Comparison of ENCODE assay signal across 3 cellular contexts in genomic region chr2:207787800-207788199, GRCh38.
TF ChIP-seq lines count a peak whose summit lies in the region.

No MANE protein-coding gene starts in this region.

TF ChIP-seq in HepG2, 621 proteins besides CTCF, POLR2A, EP300 and RAD21:
- TF ChIP-seq KDM5B (CRISPR knock-in tag; IDR thresholded peaks at IDR 0.05; ENCODE audit: borderline replicate concordance) (no peak), ZNF446 (CRISPR knock-in tag; IDR thresholded peaks at IDR 0.05) (no peak), YEATS4 (CRISPR knock-in tag; IDR thresholded peaks at IDR 0.05; ENCODE audit: borderline replicate concordance) (no peak)
- TF ChIP-seq, protein P1, sequence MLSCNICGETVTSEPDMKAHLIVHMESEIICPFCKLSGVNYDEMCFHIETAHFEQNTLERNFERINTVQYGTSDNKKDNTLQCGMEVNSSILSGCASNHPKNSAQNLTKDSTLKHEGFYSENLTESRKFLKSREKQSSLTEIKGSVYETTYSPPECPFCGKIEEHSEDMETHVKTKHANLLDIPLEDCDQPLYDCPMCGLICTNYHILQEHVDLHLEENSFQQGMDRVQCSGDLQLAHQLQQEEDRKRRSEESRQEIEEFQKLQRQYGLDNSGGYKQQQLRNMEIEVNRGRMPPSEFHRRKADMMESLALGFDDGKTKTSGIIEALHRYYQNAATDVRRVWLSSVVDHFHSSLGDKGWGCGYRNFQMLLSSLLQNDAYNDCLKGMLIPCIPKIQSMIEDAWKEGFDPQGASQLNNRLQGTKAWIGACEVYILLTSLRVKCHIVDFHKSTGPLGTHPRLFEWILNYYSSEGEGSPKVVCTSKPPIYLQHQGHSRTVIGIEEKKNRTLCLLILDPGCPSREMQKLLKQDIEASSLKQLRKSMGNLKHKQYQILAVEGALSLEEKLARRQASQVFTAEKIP (CRISPR knock-in tag; IDR thresholded peaks at IDR 0.05; ENCODE audit: borderline replicate concordance), result no peak
- TF ChIP-seq, protein P2, sequence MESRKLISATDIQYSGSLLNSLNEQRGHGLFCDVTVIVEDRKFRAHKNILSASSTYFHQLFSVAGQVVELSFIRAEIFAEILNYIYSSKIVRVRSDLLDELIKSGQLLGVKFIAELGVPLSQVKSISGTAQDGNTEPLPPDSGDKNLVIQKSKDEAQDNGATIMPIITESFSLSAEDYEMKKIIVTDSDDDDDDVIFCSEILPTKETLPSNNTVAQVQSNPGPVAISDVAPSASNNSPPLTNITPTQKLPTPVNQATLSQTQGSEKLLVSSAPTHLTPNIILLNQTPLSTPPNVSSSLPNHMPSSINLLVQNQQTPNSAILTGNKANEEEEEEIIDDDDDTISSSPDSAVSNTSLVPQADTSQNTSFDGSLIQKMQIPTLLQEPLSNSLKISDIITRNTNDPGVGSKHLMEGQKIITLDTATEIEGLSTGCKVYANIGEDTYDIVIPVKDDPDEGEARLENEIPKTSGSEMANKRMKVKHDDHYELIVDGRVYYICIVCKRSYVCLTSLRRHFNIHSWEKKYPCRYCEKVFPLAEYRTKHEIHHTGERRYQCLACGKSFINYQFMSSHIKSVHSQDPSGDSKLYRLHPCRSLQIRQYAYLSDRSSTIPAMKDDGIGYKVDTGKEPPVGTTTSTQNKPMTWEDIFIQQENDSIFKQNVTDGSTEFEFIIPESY (CRISPR knock-in tag; IDR thresholded peaks at IDR 0.05), result no peak

TF ChIP-seq in WTC11, 78 proteins besides CTCF, POLR2A, EP300 and RAD21:
- no peak for TF ChIP-seq ESRRA (CRISPR knock-in tag; IDR thresholded peaks at IDR 0.05; ENCODE audit: borderline replicate concordance)
- no peak for TF ChIP-seq ZNF317 (CRISPR knock-in tag; IDR thresholded peaks at IDR 0.05; ENCODE audit: borderline replicate concordance, low read depth)
- no peak for TF ChIP-seq MLX (CRISPR knock-in tag; IDR thresholded peaks at IDR 0.05)
- no peak for TF ChIP-seq EMX1 (CRISPR knock-in tag; IDR thresholded peaks at IDR 0.05)
- TF ChIP-seq IRF2 (CRISPR knock-in tag; IDR thresholded peaks at IDR 0.05; ENCODE audit: borderline replicate concordance, low read depth), result no peak
- TF ChIP-seq ZNF263 (CRISPR knock-in tag; IDR thresholded peaks at IDR 0.05; ENCODE audit: low read depth), result no peak
- TF ChIP-seq SMAD3 (CRISPR knock-in tag; IDR thresholded peaks at IDR 0.05; ENCODE audit: borderline replicate concordance), result no peak
- no peak for TF ChIP-seq IRF1 (CRISPR knock-in tag; IDR thresholded peaks at IDR 0.05)
- TF ChIP-seq ERG (CRISPR knock-in tag; IDR thresholded peaks at IDR 0.05), result no peak
- no peak for TF ChIP-seq SP1 (CRISPR knock-in tag; conservative IDR thresholded peaks at IDR 0.05)
- TF ChIP-seq ELF4 (CRISPR knock-in tag; IDR thresholded peaks at IDR 0.05; ENCODE audit: low read depth), result no peak
- no peak for TF ChIP-seq ATF1 (CRISPR knock-in tag; IDR thresholded peaks at IDR 0.05)

TF ChIP-seq in H1, 55 proteins besides CTCF, POLR2A, EP300 and RAD21:
- TF ChIP-seq CHD2 (IDR thresholded peaks at IDR 0.05; ENCODE audit: low read length) (no peak), CTBP2 (IDR thresholded peaks at IDR 0.05; ENCODE audit: borderline replicate concordance, insufficient read depth, insufficient read length, low read length) (no peak), TCF12 (IDR thresholded peaks at IDR 0.05; ENCODE audit: low read depth, low read length) (no peak), TAF1 (IDR thresholded peaks at IDR 0.05; ENCODE audit: low read depth, low read length) (no peak), TEAD4 (IDR thresholded peaks at IDR 0.05; ENCODE audit: low read depth, low read length) (no peak), PHF8 (conservative IDR thresholded peaks at IDR 0.05; ENCODE audit: low read depth, low read length) (no peak), SIN3A (conservative IDR thresholded peaks at IDR 0.05 in 1 of 2, IDR thresholded peaks at IDR 0.05 in 1 of 2; ENCODE audit: low read depth in 1 of 2, low read length in 2 of 2) (no peak), HDAC6 (IDR thresholded peaks at IDR 0.05; ENCODE audit: low read depth, low read length) (no peak)
